In the genomic region with DNA sequence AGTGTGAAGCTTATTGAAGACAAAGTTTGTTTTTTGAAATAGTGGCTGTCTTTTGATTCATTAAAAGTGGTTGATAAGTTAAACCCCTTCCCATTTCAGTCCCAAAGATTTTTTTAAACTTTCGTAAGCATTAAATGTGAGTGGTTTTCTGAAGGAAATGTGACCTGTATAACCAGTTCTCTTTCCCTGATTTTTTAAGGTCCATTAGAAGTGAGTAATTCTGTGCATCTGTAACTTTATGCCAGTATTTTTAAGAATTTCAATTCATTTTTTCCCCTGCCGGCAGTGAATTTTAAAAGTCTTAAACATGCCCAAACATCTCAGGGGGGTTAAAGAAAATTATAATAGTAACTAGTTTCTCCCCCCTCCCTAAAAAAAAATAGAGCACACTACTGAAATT, we compare ENCODE assay signal across 21 cellular contexts.
"Had no signal": no experiment of that assay in that cellular context is flagged by ENCODE, and none has a peak within 500 bp of the region (broad histone marks: within the 10 kb centered on the region; RNA-seq: fewer than 3 reads in every experiment).

No MANE protein-coding gene starts in this region.

- H3K4me3 Mint-ChIP-seq: activated CD4-positive, alpha-beta memory T cell treated with anti-CD3 and anti-CD28 coated beads, Interleukin-2, amount 10 ng/mL, durations not matched to agents 7 days and 5 days; activated naive CD4-positive, alpha-beta T cell treated with anti-CD3 and anti-CD28 coated beads for 36 hours; activated naive CD8-positive, alpha-beta T cell; activated T-helper 17 cell treated with anti-CD3 and anti-CD28 coated beads, Interleukin-2, amount 50 U/mL, for 72 hours had no signal

- H3K4me3 ChIP-seq: SK-N-MC had no signal

- ATAC-seq: activated T-helper 17 cell treated with anti-CD3 and anti-CD28 coated beads, Interleukin-2, amount 50 U/mL, for 72 hours had no signal

- DNase-seq: activated CD4-positive, alpha-beta memory T cell treated with anti-CD3 and anti-CD28 coated beads, Interleukin-2, amount 10 ng/mL, durations not matched to agents 7 days and 5 days; activated CD4-positive, alpha-beta T cell treated with anti-CD3 and anti-CD28 coated beads, Interleukin-2, amount 50 U/mL, for 1 hour; activated CD4-positive, CD25-positive, alpha-beta regulatory T cell; activated gamma-delta T cell; activated naive CD4-positive, alpha-beta T cell treated with anti-CD3 and anti-CD28 coated beads for 36 hours; activated T-cell treated with anti-CD3 and anti-CD28 coated beads for 4 hours; activated T-cell treated with anti-CD3 and anti-CD28 coated beads, Interleukin-2, amount 50 U/mL, for 48 hours; amygdala; caudate nucleus; Karpas-422; NCI-H1105 treated with DMSO at 0.1 percent for 48 hours; NCI-H1436 treated with DMSO at 0.1 percent for 48 hours; NCI-H187; NCI-H2081; NCI-H510A treated with DMSO at 0.1 percent for 48 hours; SIG-M5; T-helper 1 cell had no signal

- H3K36me3 Mint-ChIP-seq: activated naive CD8-positive, alpha-beta T cell had no signal

- H3K27me3 Mint-ChIP-seq: activated CD4-positive, alpha-beta memory T cell treated with anti-CD3 and anti-CD28 coated beads, Interleukin-2, amount 10 ng/mL, durations not matched to agents 7 days and 5 days had no signal

- H3K27ac Mint-ChIP-seq: activated CD4-positive, alpha-beta memory T cell treated with anti-CD3 and anti-CD28 coated beads, Interleukin-2, amount 10 ng/mL, durations not matched to agents 7 days and 5 days; activated naive CD4-positive, alpha-beta T cell treated with anti-CD3 and anti-CD28 coated beads for 36 hours; activated naive CD8-positive, alpha-beta T cell; activated T-helper 17 cell treated with anti-CD3 and anti-CD28 coated beads, Interleukin-2, amount 50 U/mL, for 72 hours had no signal

- H3K27ac ChIP-seq: SK-N-MC, VCaP had no signal

- H3K9me3 Mint-ChIP-seq: activated CD4-positive, alpha-beta memory T cell treated with anti-CD3 and anti-CD28 coated beads, Interleukin-2, amount 10 ng/mL, durations not matched to agents 7 days and 5 days; activated T-helper 17 cell treated with anti-CD3 and anti-CD28 coated beads, Interleukin-2, amount 50 U/mL, for 72 hours had no signal

- H3K4me1 Mint-ChIP-seq: activated CD4-positive, alpha-beta memory T cell treated with anti-CD3 and anti-CD28 coated beads, Interleukin-2, amount 10 ng/mL, durations not matched to agents 7 days and 5 days; activated T-helper 17 cell treated with anti-CD3 and anti-CD28 coated beads, Interleukin-2, amount 50 U/mL, for 72 hours had no signal
